ENCODE assay signal across 31 cellular contexts in the genomic region with DNA sequence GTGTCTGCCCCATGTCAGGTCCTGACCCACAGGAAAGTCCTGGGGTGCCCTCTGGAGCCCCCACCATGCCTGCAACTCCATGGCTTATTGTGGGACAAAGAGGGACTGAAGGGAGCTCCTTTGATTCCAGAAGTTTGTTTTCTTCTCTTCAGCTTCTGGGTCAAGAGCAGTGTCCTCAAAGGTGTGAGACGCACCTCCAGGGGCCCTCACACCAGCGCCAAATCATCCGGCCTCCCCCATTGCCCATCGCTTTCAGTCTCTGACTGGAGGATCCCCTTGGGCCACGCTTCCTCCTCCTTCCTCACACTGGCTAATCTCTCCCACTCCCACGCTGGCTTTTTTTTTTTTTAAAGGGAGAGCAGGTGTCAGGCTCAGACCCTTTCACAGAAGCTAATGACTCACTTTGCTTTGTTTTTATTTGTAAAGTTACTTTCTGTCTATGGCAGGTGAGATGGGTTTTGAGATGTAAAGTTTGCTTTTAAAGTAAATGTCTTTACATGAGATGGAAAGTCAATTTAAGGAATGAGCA. TPM values are rescaled to one million over a fixed set of nuclear protein-coding genes. Genes with fewer than 3 reads are reported as not detected.
"Had no signal": no experiment of that assay in that cellular context is flagged by ENCODE, and none has a peak within 500 bp of the region (broad histone marks: within the 10 kb centered on the region; RNA-seq: fewer than 3 reads in every experiment).

No MANE protein-coding gene starts in this region.

- H3K4me2 ChIP-seq: neural progenitor cell, smooth muscle cell had no signal

- H3K27me3 ChIP-seq: colonic mucosa, neural progenitor cell, right atrium auricular region, upper lobe of left lung had no signal

- ATAC-seq: left colon; left ventricle myocardium superior; lower lobe of right lung; mucosa of descending colon; sciatic nerve; stimulated activated memory B cell treated with anti-CD40 and anti-IgM and Interleukin-4, amounts not matched to agents 10 μg/mL and 1 μg/mL and 100 μg/mL, for 72 hours; stimulated activated naive CD8-positive, alpha-beta T cell treated with anti-CD3 and anti-CD28 coated beads, Interleukin-15, Interleukin-2, amounts not matched to agents 100 U/mL and 50 U/mL, for 24 hours had no signal

- H3K9me3 ChIP-seq: colonic mucosa, esophagus squamous epithelium, lower lobe of right lung, mucosa of descending colon, prostate gland, right atrium auricular region, thoracic aorta, upper lobe of left lung had no signal

- H2AFZ ChIP-seq: neural progenitor cell had no signal

- H3K36me3 ChIP-seq: colonic mucosa, esophagus squamous epithelium, lower lobe of right lung, neural progenitor cell, prostate gland, right atrium auricular region, thoracic aorta, tibial nerve, upper lobe of left lung had no signal

- H3K27ac ChIP-seq: colonic mucosa, esophagus squamous epithelium, lower lobe of right lung, neural progenitor cell, prostate gland, right atrium auricular region, thoracic aorta, tibial nerve, upper lobe of left lung had no signal

- DNase-seq: colonic mucosa; effector CD8-positive, alpha-beta T cell; erythroblast; esophagus squamous epithelium; foreskin melanocyte; hypothalamus; immature natural killer cell; islet precursor cell; kidney glomerular epithelial cell; left colon; left ventricle myocardium superior; lower lobe of right lung; mucosa of descending colon; naive B cell; nucleus accumbens; stimulated activated CD4-positive, alpha-beta T cell treated with anti-CD3 and anti-CD28 coated beads, Interleukin-12 subunit alpha, Interleukin-12 subunit beta, amount 100 ng/mL, for 4 hours; stimulated activated CD4-positive, alpha-beta T cell treated with anti-CD3 and anti-CD28 coated beads, Interleukin-2, amount 100 ng/mL, for 24 hours; stimulated activated CD4-positive, alpha-beta T cell treated with anti-CD3 and anti-CD28 coated beads, Interleukin-4, amount 100 ng/mL, for 24 hours; stimulated activated naive CD8-positive, alpha-beta T cell treated with anti-CD3 and anti-CD28 coated beads, Interleukin-15, Interleukin-2, amounts not matched to agents 100 U/mL and 50 U/mL, for 24 hours; substantia nigra; upper lobe of left lung had no signal

- FAIRE-seq: endometrium, urothelium cell line had no signal

- H3K9ac ChIP-seq: neural progenitor cell had no signal

- H3K4me1 ChIP-seq: colonic mucosa, esophagus squamous epithelium, lower lobe of right lung, neural progenitor cell, prostate gland, right atrium auricular region, tibial nerve, upper lobe of left lung had no signal

- H3K4me3 ChIP-seq: colonic mucosa, esophagus squamous epithelium, lower lobe of right lung, mucosa of descending colon, neural progenitor cell, prostate gland, right atrium auricular region, smooth muscle cell, thoracic aorta, tibial nerve, upper lobe of left lung had no signal

RNA-seq across cellular contexts. Expression of gene CDHR2, which starts 16.7 kb away (rescaled TPM):
- total RNA-seq: thoracic aorta, tibial nerve had no signal
- polyA plus RNA-seq: immature natural killer cell, smooth muscle cell had no signal
